In the genomic region with DNA sequence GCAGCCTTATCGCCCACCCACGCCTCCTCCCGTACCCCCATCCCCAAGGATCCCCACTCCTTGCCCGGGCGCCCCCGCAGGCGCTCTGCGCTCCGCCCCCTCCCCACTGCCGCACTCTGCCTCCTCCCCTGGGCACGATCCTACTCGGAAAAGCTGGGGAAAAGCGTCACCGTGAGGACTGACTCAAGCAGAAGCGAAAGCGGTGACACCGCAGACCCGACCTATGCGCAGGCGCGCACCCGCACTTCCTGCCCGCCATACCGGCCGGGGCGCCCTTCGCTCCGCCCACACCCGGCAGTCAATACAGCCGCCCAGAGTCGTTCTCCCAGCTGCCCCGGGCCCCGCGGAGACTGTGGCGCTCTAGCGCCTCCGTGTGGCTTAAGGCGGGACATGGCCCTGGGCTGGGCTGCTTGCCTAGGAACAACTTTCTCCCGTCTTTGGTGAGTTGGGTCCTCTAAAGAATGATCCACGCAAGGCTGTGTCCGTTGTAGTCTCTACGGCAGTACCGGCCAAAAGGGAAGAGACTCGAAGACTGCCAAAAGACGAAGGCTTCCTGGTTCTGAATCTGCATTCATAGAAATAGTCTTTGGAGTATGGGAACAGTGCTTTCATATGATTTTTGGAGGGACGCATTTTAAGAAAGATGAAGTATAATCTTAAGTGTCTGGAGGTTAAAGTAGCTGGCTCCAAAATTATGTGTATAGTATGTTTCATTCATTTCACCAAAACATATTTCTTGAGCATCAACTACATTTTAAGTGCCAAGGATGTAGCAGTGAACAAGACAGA, we compare ENCODE assay signal across 8 cellular contexts.
DNase-seq lines count a peak whose midpoint lies in the region; ATAC-seq and TF ChIP-seq lines count a peak whose summit lies in the region.

A gene (minus strand): TSS at position 207 of the 789 bp plus-strand sequence. CDS start 7,432 bp downstream, outside the sequence.

- H3K4me3 ChIP-seq in choroid plexus epithelial cell (ENCODE audit: low read depth, low read length): peak within 1 kb of the TSS; percentile 88

- ATAC-seq in GM19043 (IDR thresholded peaks at IDR 0.05; ENCODE audit: low read depth, unreplicated experiment) (peak; percentile 95), HG03432 (IDR thresholded peaks at IDR 0.05; ENCODE audit: unreplicated experiment) (peak; percentile 97)

- DNase-seq in Ammon's horn (ENCODE audit: low spot score): peak; percentile 96
- DNase-seq in NCI-H510A (lab: John Stamatoyannopoulos, UW): peak; percentile 91
- peak; percentile 94 to 95 for DNase-seq in activated CD4-positive, alpha-beta T cell treated with anti-CD3 and anti-CD28 coated beads for 24 hours (ENCODE audit: low read depth in 2 of 2)
- peak; percentile 98 for DNase-seq in choroid plexus epithelial cell (ENCODE audit: low read depth)
- DNase-seq in kidney glomerular epithelial cell (lab: John Stamatoyannopoulos, UW): peak; percentile 94
- DNase-seq in stimulated activated CD4-positive, alpha-beta T cell treated with anti-CD3 and anti-CD28 coated beads, Interleukin-1b, Interleukin-23, amount 100 ng/mL, for 24 hours (ENCODE audit: low read depth in 4 of 4, low spot score in 1 of 4): peak; percentile 93 to 96 (median 94)

- peak; percentile 99 for TF ChIP-seq CTCF in choroid plexus epithelial cell (conservative IDR thresholded peaks at IDR 0.05; ENCODE audit: low read depth, low read length)

Comparison
In these comparisons a context has a peak if more than half of its experiments do, and no peak if none do; other contexts are left out.
1. Peak in every context shown above with its lines: DNase-seq, ATAC-seq and H3K4me3 ChIP-seq.